ENCODE assay signal across 16 cellular contexts in the genomic region with DNA sequence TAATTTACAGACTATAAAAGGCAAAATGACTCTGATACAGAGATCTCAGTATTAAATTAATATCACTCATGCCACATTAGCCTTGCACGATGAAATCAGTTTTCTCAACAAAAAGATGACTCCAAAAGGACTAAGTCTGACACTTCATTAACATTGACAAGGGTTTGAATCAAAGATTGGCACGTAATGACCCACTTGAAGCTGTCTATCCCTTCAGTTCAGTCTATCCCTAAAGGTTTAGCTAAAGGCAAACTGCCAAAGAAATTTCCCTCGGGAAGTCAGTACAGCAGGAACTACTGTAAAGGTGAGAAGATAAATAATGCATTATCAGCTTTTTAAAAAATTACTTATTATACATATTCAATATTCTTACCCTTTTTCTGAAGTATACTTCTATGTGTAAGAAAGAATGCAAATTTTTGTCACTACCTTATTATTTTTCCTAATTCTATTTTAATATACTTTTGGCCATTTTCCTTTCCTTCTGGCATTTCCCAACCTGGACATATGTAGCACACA.
DNase-seq lines count a peak whose midpoint lies in the region; ATAC-seq and TF ChIP-seq lines count a peak whose summit lies in the region.
"Had no signal": no experiment of that assay in that cellular context is flagged by ENCODE, and none has a peak within 500 bp of the region (broad histone marks: within the 10 kb centered on the region; RNA-seq: fewer than 3 reads in every experiment).

No MANE protein-coding gene starts in this region.

- no peaks in the 10 kb centered on the region for H3K27me3 ChIP-seq in prostate gland (replicated peaks; ENCODE audit: insufficient read depth)

- no peak for TF ChIP-seq POLR2A in prostate gland (IDR thresholded peaks at IDR 0.05)

- WGBS in prostate gland: 44% methylated on average over 3 of the region's 3 CpGs

- peak; percentile 22 to 66 for DNase-seq in NCI-H524 (lab: John Stamatoyannopoulos, UW)
- no peak for DNase-seq in NCI-H524 treated with DMSO at 0.1 percent for 48 hours (lab: John Stamatoyannopoulos, UW)
- DNase-seq in NCI-H1105 (lab: John Stamatoyannopoulos, UW): peak; percentile 67
- DNase-seq in NCI-H82 (lab: John Stamatoyannopoulos, UW): peak; percentile 81
- DNase-seq in cerebellum (ENCODE audit: low spot score): peak; percentile 3
- no peak for DNase-seq in NCI-H146 (lab: John Stamatoyannopoulos, UW)
- DNase-seq in prostate gland (ENCODE audit: low spot score): no peak
- DNase-seq: CD4-positive, alpha-beta T cell; GOT3; KG1; NCI-H1436; NCI-H226; RPMI8226; SHP77 treated with DMSO at 0.1 percent for 48 hours had no signal

- no peaks in the 10 kb centered on the region for H3K9me3 ChIP-seq in prostate gland

- intact Hi-C loops in prostate gland (cut with DNase I): no loop called here

- H3K36me3 ChIP-seq in prostate gland: no peaks in the 10 kb centered on the region

- no peak overlapping the region for H3K27ac ChIP-seq in prostate gland

- H3K4me3 ChIP-seq in prostate gland: no peak overlapping the region

- no peak for TF ChIP-seq CTCF in prostate gland (IDR thresholded peaks at IDR 0.05)

- ATAC-seq in GM18867 (IDR thresholded peaks at IDR 0.05; ENCODE audit: unreplicated experiment): no peak
- ATAC-seq: HCT116 had no signal

- H3K4me1 ChIP-seq in prostate gland (replicated peaks): no peaks in the 10 kb centered on the region

Comparison
In these comparisons a context has a peak if more than half of its experiments do, and no peak if none do; other contexts are left out.
1. DNase-seq: peak in NCI-H524 (2 of 2), NCI-H1105 (single experiment), NCI-H82 (single experiment) and cerebellum (single experiment); none in NCI-H524 treated with DMSO at 0.1 percent for 48 hours (single experiment), NCI-H146 (single experiment) and prostate gland (single experiment).